8 cellular contexts compared by ENCODE assay signal in genomic region chr12:110602085-110602814, GRCh38. TPM values are rescaled to one million over a fixed set of nuclear protein-coding genes. Genes with fewer than 3 reads are reported as not detected.
A peak's percentile ranks its signal among the peaks of the same experiment; 100 is the strongest.
DNase-seq lines count a peak whose midpoint lies in the region; ATAC-seq, FAIRE-seq and TF ChIP-seq lines count a peak whose summit lies in the region.
"Not testable (repeated sequence)": the region's sequence is repeated elsewhere in the genome, so short reads cannot be mapped to it uniquely, and the experiment has no call there.

No MANE protein-coding gene starts in this region.

- H2AFZ ChIP-seq in HepG2 (ENCODE audit: low read length), result not testable (repeated sequence)

- not testable (repeated sequence) for H3K9me3 Mint-ChIP-seq in CD4-positive, CD25-positive, alpha-beta regulatory T cell

- H4K20me1 ChIP-seq in HepG2 (ENCODE audit: insufficient read depth, low read length), result not testable (repeated sequence)

- not testable (repeated sequence) for H3K9ac ChIP-seq in HepG2 (ENCODE audit: insufficient read depth, low read depth, low read length)

- not testable (repeated sequence) for TF ChIP-seq EP300 in HepG2 (IDR thresholded peaks at IDR 0.05; ENCODE audit: low read depth in 2 of 2, low read length in 2 of 2); HepG2 (CRISPR knock-in tag; IDR thresholded peaks at IDR 0.05; ENCODE audit: borderline replicate concordance)

- CTCF ChIA-PET in HepG2 (lab: Yijun Ruan, JAX; ENCODE audit: low intra/inter-chr PET ratio, low total read pairs), result interaction anchor here (1.2 to 5.2 kb wide), 6 partner anchors 49 to 247 kb away, joined by 3 to 171 read pairs (median 14); partner anchors contain the start of genes ARPC3, FAM216A and GPN3

- not testable (repeated sequence) for H3K4me1 ChIP-seq in CD4-positive, CD25-positive, alpha-beta regulatory T cell (ENCODE audit: control insufficient read depth, insufficient read depth, low read length, poor library complexity, severe bottlenecking)
- peaks cover 15% of the 10 kb centered on the region for H3K4me1 ChIP-seq in HepG2 (ENCODE audit: insufficient read depth, low read length)

- FAIRE-seq in H54 (lab: Jason Lieb, UNC) (peak; percentile 55), HepG2 (lab: Jason Lieb, UNC) (peak; percentile 76)

- peak; percentile 70 to 72 for ATAC-seq in CD4-positive, CD25-positive, alpha-beta regulatory T cell (ENCODE audit: low read depth in 2 of 2)
- peak; percentile 70 for ATAC-seq in HepG2

- TF ChIP-seq POLR2A in H54 (IDR thresholded peaks at IDR 0.05; ENCODE audit: low read depth, low read length); HepG2 (IDR thresholded peaks at IDR 0.05; ENCODE audit: insufficient read depth in 1 of 2, low read depth in 2 of 2, low read length in 2 of 2): not testable (repeated sequence)

- peak overlapping the region; percentile 25; the same call in 1 of the 2 replicates for H3K4me2 ChIP-seq in HepG2 (ENCODE audit: low read depth, low read length)

- peak; percentile 78 for TF ChIP-seq RAD21 in HepG2 (CRISPR knock-in tag; IDR thresholded peaks at IDR 0.05)

- not testable (repeated sequence) for H3K4me3 ChIP-seq in CD4-positive, CD25-positive, alpha-beta regulatory T cell (ENCODE audit: low read depth, low read length); epithelial cell of esophagus (ENCODE audit: low read length); HepG2 (replicated peaks in 1 of 3; ENCODE audit: insufficient read depth in 1 of 3, low read depth in 2 of 3, low read length in 3 of 3)

- not testable (repeated sequence) for H3K27me3 ChIP-seq in CD4-positive, CD25-positive, alpha-beta regulatory T cell (ENCODE audit: control insufficient read depth, insufficient read depth, low read length); HepG2 (ENCODE audit: control insufficient read depth in 1 of 2, insufficient read depth in 2 of 2, low read length in 2 of 2)

- H3K36me3 ChIP-seq in CD4-positive, CD25-positive, alpha-beta regulatory T cell (ENCODE audit: control insufficient read depth, insufficient read depth, low read length); HepG2 (replicated peaks in 1 of 2; ENCODE audit: control insufficient read depth in 1 of 2, insufficient read depth in 2 of 2, low read length in 2 of 2): not testable (repeated sequence)

- H3K4me3 Mint-ChIP-seq in CD4-positive, CD25-positive, alpha-beta regulatory T cell, result peak overlapping the region in 1 of 4 donors; percentile 33

- peak overlapping the region in 2 of 3 donors; percentile 31 to 69 for H3K27ac Mint-ChIP-seq in CD4-positive, CD25-positive, alpha-beta regulatory T cell

- in situ Hi-C loops in SK-MEL-5 (cut with HindIII; ENCODE audit: low pct_unique_long_range_greater_than_20kb, low sequenced_read_pairs), result not testable (repeated sequence)
- in situ Hi-C loops in HepG2 (cut with HindIII; ENCODE audit: extremely low pct_ligation_motif_present, low pct_unique_long_range_greater_than_20kb), result loop anchor here (5.0 kb wide), 2 partner anchors 90 to 150 kb away; partner anchors contain the start of gene ARPC3

- WGBS in HepG2 (ENCODE audit: low lambda C conversion rate), result 21% methylated on average over 13 of the region's 14 CpGs

- BruUV-seq in HepG2 (replicated peaks; lab: Mats Ljungman, UMichigan), result not testable (repeated sequence)

- intact Hi-C loops in HepG2 (cut with micrococcal nuclease; ENCODE audit: unreplicated experiment), result loop anchor here (1.0 kb wide), 2 partner anchors 90 to 134 kb away; partner anchors contain the start of genes FAM216A and GPN3

- not testable (repeated sequence) for H3K27ac ChIP-seq in CD4-positive, CD25-positive, alpha-beta regulatory T cell (ENCODE audit: insufficient read depth, low read length, poor library complexity, severe bottlenecking); HepG2 (ENCODE audit: extremely low read length, insufficient read depth, low read length)

- H3K36me3 Mint-ChIP-seq in CD4-positive, CD25-positive, alpha-beta regulatory T cell, result not testable (repeated sequence)

- POLR2A ChIA-PET in HepG2 (lab: Yijun Ruan, JAX), result interaction anchor here (2.9 kb wide), 1 partner anchor 152 kb away, joined by 11 read pairs; the partner anchor contains the start of gene ARPC3

- H3K79me2 ChIP-seq in HepG2 (ENCODE audit: insufficient read depth, low read length), result not testable (repeated sequence)

- DNase-seq in CD4-positive, CD25-positive, alpha-beta regulatory T cell, result peak; percentile 23 to 74 (median 66)
- DNase-seq in H54 (ENCODE audit: insufficient read length, low spot score) (peak; percentile 58), NCI-H2029 treated with DMSO at 0.1 percent for 48 hours (lab: John Stamatoyannopoulos, UW) (peak; percentile 47), SK-MEL-5 (ENCODE audit: low read depth, low spot score) (peak; percentile 77), activated gamma-delta T cell treated with Interleukin-2 at 50 U/mL for 16 hours (peak; percentile 40), epithelial cell of esophagus (ENCODE audit: low read depth) (peak; percentile 62), HepG2 (ENCODE audit: low spot score) (peak; percentile 70)
- peak; percentile 54 for DNase-seq in stimulated activated CD4-positive, alpha-beta T cell treated with anti-CD3 and anti-CD28 coated beads, Interleukin-1b, Interleukin-23, amount 100 ng/mL, for 48 hours

- peaks cover 9 to 24% (median 16%) of the 10 kb centered on the region in 4 donors for H3K4me1 Mint-ChIP-seq in CD4-positive, CD25-positive, alpha-beta regulatory T cell

- not testable (repeated sequence) for H3K27me3 Mint-ChIP-seq in CD4-positive, CD25-positive, alpha-beta regulatory T cell

- TF ChIP-seq CTCF in epithelial cell of esophagus (IDR thresholded peaks at IDR 0.05; ENCODE audit: insufficient read depth, low read depth, low read length, missing control alignments) (peak; percentile 73), HepG2 (CRISPR knock-in tag; IDR thresholded peaks at IDR 0.05) (peak; percentile 86)

- not testable (repeated sequence) for H3K9me3 ChIP-seq in CD4-positive, CD25-positive, alpha-beta regulatory T cell (ENCODE audit: control insufficient read depth in 2 of 2, low read length in 2 of 2); HepG2 (ENCODE audit: low read length)

RNA-seq across cellular contexts. Expression of gene TCTN1, which starts 11.7 kb away (rescaled TPM):
- total RNA-seq in CD4-positive, CD25-positive, alpha-beta regulatory T cell, result 1.6 TPM
- polyA plus RNA-seq in CD4-positive, CD25-positive, alpha-beta regulatory T cell, result 1 to 10 TPM; 2.7 to 5.8 (median 4.0) TPM
- total RNA-seq in SK-MEL-5 (2014; rRNA removed; shearing (Covaris generic)), result 35.6 and 55.0 TPM in 2 replicates
- polyA plus RNA-seq in SK-MEL-5 (2015; cell fraction: cytosol; rRNA removed), result 21.2 and 21.8 TPM in 2 replicates
- polyA plus RNA-seq in SK-MEL-5 (2015; cell fraction: nucleus; rRNA removed), result 46.5 and 63.5 TPM in 2 replicates
- 8.9 and 16.0 TPM in 2 replicates for total RNA-seq in HepG2 (2016; rRNA removed; fragmentation: Illumina TruSeq; extraction: Trizol)
- 9.2 and 12.3 TPM in 2 replicates for total RNA-seq in HepG2 (2016; cell fraction: cytosol; rRNA removed; fragmentation: Illumina TruSeq; extraction: Trizol; ENCODE audit: low read depth)
- 6.9 and 17.5 TPM in 2 replicates for total RNA-seq in HepG2 (2016; cell fraction: insoluble cytoplasmic fraction; rRNA removed; fragmentation: Illumina TruSeq; extraction: Trizol)
- 15.4 and 17.4 TPM in 2 replicates for total RNA-seq in HepG2 (2016; cell fraction: membrane; rRNA removed; fragmentation: Illumina TruSeq; extraction: Trizol)
- total RNA-seq in HepG2 (2016; cell fraction: nucleus; rRNA removed; fragmentation: Illumina TruSeq; extraction: Trizol), result 22.8 and 24.9 TPM in 2 replicates
- polyA plus RNA-seq in HepG2 (2011; rRNA removed), result 13.3 and 13.6 TPM in 2 replicates
- 6.7 and 7.7 TPM in 2 replicates for polyA plus RNA-seq in HepG2 (2011; cell fraction: cytosol; rRNA removed)
- polyA plus RNA-seq in HepG2 (2011; cell fraction: nucleus; rRNA removed), result 23.4 and 26.4 TPM in 2 replicates
- 9.0 and 11.5 TPM in 2 replicates for polyA plus RNA-seq in HepG2 (2012)
- polyA plus RNA-seq in HepG2 (2016; cell fraction: cytosol; fragmentation: Illumina TruSeq; extraction: Trizol; ENCODE audit: low read depth), result 9.0 and 13.4 TPM in 2 replicates
- 7.3 and 7.9 TPM in 2 replicates for polyA plus RNA-seq in HepG2 (2016; cell fraction: insoluble cytoplasmic fraction; fragmentation: Illumina TruSeq; extraction: Trizol; ENCODE audit: low read depth)
- polyA plus RNA-seq in HepG2 (2016; cell fraction: membrane; fragmentation: Illumina TruSeq; extraction: Trizol; ENCODE audit: low read depth), result 14.0 and 14.1 TPM in 2 replicates
- 38.7 and 42.7 TPM in 2 replicates for polyA plus RNA-seq in HepG2 (2016; cell fraction: nucleus; fragmentation: Illumina TruSeq; extraction: Trizol; ENCODE audit: insufficient read depth, low read depth)
- 15.1 and 25.2 TPM in 2 replicates for polyA minus RNA-seq in HepG2 (2011; rRNA and poly(A)+ RNA removed; ENCODE audit: low replicate concordance)
- 3.6 and 5.3 TPM in 2 replicates for polyA minus RNA-seq in HepG2 (2011; cell fraction: cytosol; rRNA and poly(A)+ RNA removed)
- polyA minus RNA-seq in HepG2 (2011; cell fraction: nucleus; rRNA and poly(A)+ RNA removed), result 13.9 and 19.4 TPM in 2 replicates

RNA-seq across cellular contexts. Expression of gene PPTC7, which starts 19.1 kb away (rescaled TPM):
- 42.3 TPM for total RNA-seq in CD4-positive, CD25-positive, alpha-beta regulatory T cell
- polyA plus RNA-seq in CD4-positive, CD25-positive, alpha-beta regulatory T cell, result 10 to 100 TPM in 1 of 4 donors, 1 to 10 TPM in 3; 6.7 to 10.3 (median 8.4) TPM
- total RNA-seq in SK-MEL-5 (2014; rRNA removed; shearing (Covaris generic)), result 18.9 and 21.2 TPM in 2 replicates
- polyA plus RNA-seq in SK-MEL-5 (2015; cell fraction: cytosol; rRNA removed), result 30.1 and 36.2 TPM in 2 replicates
- polyA plus RNA-seq in SK-MEL-5 (2015; cell fraction: nucleus; rRNA removed), result 33.7 and 38.1 TPM in 2 replicates
- 4.8 and 8.5 TPM in 2 replicates for total RNA-seq in HepG2 (2016; rRNA removed; fragmentation: Illumina TruSeq; extraction: Trizol)
- 1.6 and 1.9 TPM in 2 replicates for total RNA-seq in HepG2 (2016; cell fraction: cytosol; rRNA removed; fragmentation: Illumina TruSeq; extraction: Trizol; ENCODE audit: low read depth)
- 4.2 and 8.0 TPM in 2 replicates for total RNA-seq in HepG2 (2016; cell fraction: insoluble cytoplasmic fraction; rRNA removed; fragmentation: Illumina TruSeq; extraction: Trizol)
- total RNA-seq in HepG2 (2016; cell fraction: membrane; rRNA removed; fragmentation: Illumina TruSeq; extraction: Trizol), result 6.4 and 7.5 TPM in 2 replicates
- total RNA-seq in HepG2 (2016; cell fraction: nucleus; rRNA removed; fragmentation: Illumina TruSeq; extraction: Trizol), result 12.1 and 12.8 TPM in 2 replicates
- polyA plus RNA-seq in HepG2 (2011; rRNA removed), result 10.6 and 12.3 TPM in 2 replicates
- polyA plus RNA-seq in HepG2 (2011; cell fraction: cytosol; rRNA removed), result 5.4 and 8.1 TPM in 2 replicates
- polyA plus RNA-seq in HepG2 (2011; cell fraction: nucleus; rRNA removed), result 6.7 and 6.8 TPM in 2 replicates
- polyA plus RNA-seq in HepG2 (2012), result 10.9 and 11.6 TPM in 2 replicates
- polyA plus RNA-seq in HepG2 (2016; cell fraction: cytosol; fragmentation: Illumina TruSeq; extraction: Trizol; ENCODE audit: low read depth), result 0.76 and 0.94 TPM in 2 replicates
- 18.5 and 19.8 TPM in 2 replicates for polyA plus RNA-seq in HepG2 (2016; cell fraction: insoluble cytoplasmic fraction; fragmentation: Illumina TruSeq; extraction: Trizol; ENCODE audit: low read depth)
- polyA plus RNA-seq in HepG2 (2016; cell fraction: membrane; fragmentation: Illumina TruSeq; extraction: Trizol; ENCODE audit: low read depth), result 5.2 and 6.2 TPM in 2 replicates
- polyA plus RNA-seq in HepG2 (2016; cell fraction: nucleus; fragmentation: Illumina TruSeq; extraction: Trizol; ENCODE audit: insufficient read depth, low read depth), result 20.2 and 21.2 TPM in 2 replicates
- polyA minus RNA-seq in HepG2 (2011; rRNA and poly(A)+ RNA removed; ENCODE audit: low replicate concordance), result 44.4 and 46.8 TPM in 2 replicates
- 10.9 and 11.6 TPM in 2 replicates for polyA minus RNA-seq in HepG2 (2011; cell fraction: cytosol; rRNA and poly(A)+ RNA removed)
- 23.0 and 23.1 TPM in 2 replicates for polyA minus RNA-seq in HepG2 (2011; cell fraction: nucleus; rRNA and poly(A)+ RNA removed)
